In genomic region chr2:79612999-79613398, GRCh38 we compare ENCODE assay signal across 21 cellular contexts.
DNase-seq lines count a peak whose midpoint lies in the region; ATAC-seq and TF ChIP-seq lines count a peak whose summit lies in the region.
"Had no signal": no experiment of that assay in that cellular context is flagged by ENCODE, and none has a peak within 500 bp of the region (broad histone marks: within the 10 kb centered on the region; RNA-seq: fewer than 3 reads in every experiment).

No MANE protein-coding gene starts in this region.

- H3K27me3 Mint-ChIP-seq in GM23338 (ENCODE audit: insufficient read depth, low read depth, poor library complexity), result no peaks in the 10 kb centered on the region
- H3K27me3 Mint-ChIP-seq: CD8-positive, alpha-beta memory T cell; T-cell had no signal

- peak overlapping the region; percentile 78 for H3K27ac Mint-ChIP-seq in GM23338
- H3K27ac Mint-ChIP-seq: CD8-positive, alpha-beta memory T cell; T-cell had no signal

- no peaks in the 10 kb centered on the region for H3F3A ChIP-seq in GM23338 (replicated peaks; ENCODE audit: low read depth)

- H4K20me1 ChIP-seq in GM23338 (replicated peaks; ENCODE audit: insufficient read depth), result no peaks in the 10 kb centered on the region
- H4K20me1 ChIP-seq: BLaER1 treated with 17β-estradiol and CSF1 and Interleukin-3, amounts not matched to agents 10 nM and 100 nM had no signal

- H3K4me1 ChIP-seq in GM23338 (ENCODE audit: insufficient read depth), result no peaks in the 10 kb centered on the region; the same call in 1 of the 2 replicates
- H3K4me1 ChIP-seq in endocrine pancreas (ENCODE audit: control insufficient read depth, insufficient read depth, low read length), result peaks cover 12% of the 10 kb centered on the region
- H3K4me1 ChIP-seq: BLaER1 treated with 17β-estradiol and CSF1 and Interleukin-3, amounts not matched to agents 10 nM and 100 nM had no signal

- H3K27ac ChIP-seq in GM23338 (ENCODE audit: low read depth), result no peak overlapping the region
- H3K27ac ChIP-seq: BLaER1 treated with 17β-estradiol and CSF1 and Interleukin-3, amounts not matched to agents 10 nM and 100 nM; GM23248 had no signal

- ATAC-seq in GM23338 (no peak), left lobe of liver (no peak)
- ATAC-seq: T-cell had no signal

- TF ChIP-seq CTCF in GM23338 (conservative IDR thresholded peaks at IDR 0.05; ENCODE audit: low read depth in 2 of 2) (no peak), GM20000 (IDR thresholded peaks at IDR 0.05; ENCODE audit: extremely low read depth, missing control alignments) (no peak)

- H3K4me1 Mint-ChIP-seq in GM23338, result peaks cover 11% of the 10 kb centered on the region; the same call in 2 of the 3 replicates
- H3K4me1 Mint-ChIP-seq: CD8-positive, alpha-beta memory T cell; T-cell had no signal

- H3K4me3 ChIP-seq in GM23338 (no peak overlapping the region), endocrine pancreas (ENCODE audit: control insufficient read depth, insufficient read depth, low read length) (peak overlapping the region; percentile 36)
- H3K4me3 ChIP-seq: BLaER1 treated with 17β-estradiol and CSF1 and Interleukin-3, amounts not matched to agents 10 nM and 100 nM; GM23248; MG63 had no signal

- H3K9me3 ChIP-seq in endocrine pancreas (ENCODE audit: control insufficient read depth, low read length), result no peaks in the 10 kb centered on the region
- H3K9me3 ChIP-seq: BLaER1 treated with 17β-estradiol and CSF1 and Interleukin-3, amounts not matched to agents 10 nM and 100 nM; MG63; SK-N-SH had no signal

- H3K79me2 ChIP-seq in GM23338 (replicated peaks; ENCODE audit: insufficient read depth), result no peaks in the 10 kb centered on the region

- H3K9me3 Mint-ChIP-seq in GM23338, result no peaks in the 10 kb centered on the region

- H3K9ac ChIP-seq in endocrine pancreas (ENCODE audit: control insufficient read depth, insufficient read depth, low read length), result no peak overlapping the region
- H3K9ac ChIP-seq: BLaER1 treated with 17β-estradiol and CSF1 and Interleukin-3, amounts not matched to agents 10 nM and 100 nM; GM23248; SK-N-SH had no signal

- peak; percentile 9 for DNase-seq in NCI-H510A treated with DMSO at 0.1 percent for 48 hours (lab: John Stamatoyannopoulos, UW)
- DNase-seq in NCI-H510A (lab: John Stamatoyannopoulos, UW), result no peak
- no peak for DNase-seq in GM23338 (ENCODE audit: low spot score)
- DNase-seq in NCI-H69 (lab: John Stamatoyannopoulos, UW), result peak; percentile 49
- no peak for DNase-seq in left lobe of liver (ENCODE audit: low spot score)
- no peak for DNase-seq in DMS 273 (lab: John Stamatoyannopoulos, UW; ENCODE audit: unreplicated experiment)
- no peak for DNase-seq in GM20000 (ENCODE audit: low spot score)
- DNase-seq: CD8-positive, alpha-beta memory T cell; GF-D8; GM23248; MG63; NCI-H1092; NCI-H1436 treated with DMSO at 0.1 percent for 48 hours; NCI-H2029 treated with DMSO at 0.1 percent for 48 hours; NCI-H524; NK-92 treated with Interleukin-12 subunit alpha and Interleukin-12 subunit beta, amount 100 ng/mL, for 24 hours; SHP77 treated with DMSO at 0.1 percent for 48 hours; SK-N-SH; T-cell had no signal

- no peak overlapping the region for H3K4me2 ChIP-seq in GM23338
- H3K4me2 ChIP-seq: BLaER1 treated with 17β-estradiol and CSF1 and Interleukin-3, amounts not matched to agents 10 nM and 100 nM; SK-N-SH had no signal

- no peak overlapping the region for H3K4me3 Mint-ChIP-seq in GM23338
- H3K4me3 Mint-ChIP-seq: CD8-positive, alpha-beta memory T cell; T-cell had no signal

- no peaks in the 10 kb centered on the region for H3K9me2 ChIP-seq in GM23338 (ENCODE audit: insufficient read depth)
- H3K9me2 ChIP-seq: SK-N-SH had no signal

- H3K27me3 ChIP-seq in GM23338 (ENCODE audit: insufficient read depth), result no peaks in the 10 kb centered on the region
- no peaks in the 10 kb centered on the region for H3K27me3 ChIP-seq in endocrine pancreas (ENCODE audit: control insufficient read depth, insufficient read depth, low read length)
- H3K27me3 ChIP-seq: BLaER1 treated with 17β-estradiol and CSF1 and Interleukin-3, amounts not matched to agents 10 nM and 100 nM had no signal

- no peaks in the 10 kb centered on the region for H3K36me3 Mint-ChIP-seq in GM23338 (ENCODE audit: low read depth)
- H3K36me3 Mint-ChIP-seq: CD8-positive, alpha-beta memory T cell; T-cell had no signal

- no peak overlapping the region for H2AFZ ChIP-seq in GM23338
- H2AFZ ChIP-seq: GM23248 had no signal

- H3K36me3 ChIP-seq in GM23338 (ENCODE audit: insufficient read depth) (no peaks in the 10 kb centered on the region), endocrine pancreas (ENCODE audit: control insufficient read depth, insufficient read depth, low read length) (no peaks in the 10 kb centered on the region)
- H3K36me3 ChIP-seq: BLaER1 treated with 17β-estradiol and CSF1 and Interleukin-3, amounts not matched to agents 10 nM and 100 nM; MG63 had no signal

TF ChIP-seq in GM23338, 12 proteins besides CTCF, POLR2A, EP300 and RAD21 (continues in another document):
- TF ChIP-seq EZH2phosphoT487 (IDR thresholded peaks at IDR 0.05; ENCODE audit: unreplicated experiment) (no peak), ZNF331 (CRISPR knock-in tag; IDR thresholded peaks at IDR 0.05; ENCODE audit: low read depth) (no peak), ZNF114 (CRISPR knock-in tag; IDR thresholded peaks at IDR 0.05) (no peak), CREB1 (CRISPR knock-in tag; IDR thresholded peaks at IDR 0.05; ENCODE audit: low read depth) (no peak), ZNF462 (CRISPR knock-in tag; IDR thresholded peaks at IDR 0.05) (no peak)
- TF ChIP-seq, protein P1, sequence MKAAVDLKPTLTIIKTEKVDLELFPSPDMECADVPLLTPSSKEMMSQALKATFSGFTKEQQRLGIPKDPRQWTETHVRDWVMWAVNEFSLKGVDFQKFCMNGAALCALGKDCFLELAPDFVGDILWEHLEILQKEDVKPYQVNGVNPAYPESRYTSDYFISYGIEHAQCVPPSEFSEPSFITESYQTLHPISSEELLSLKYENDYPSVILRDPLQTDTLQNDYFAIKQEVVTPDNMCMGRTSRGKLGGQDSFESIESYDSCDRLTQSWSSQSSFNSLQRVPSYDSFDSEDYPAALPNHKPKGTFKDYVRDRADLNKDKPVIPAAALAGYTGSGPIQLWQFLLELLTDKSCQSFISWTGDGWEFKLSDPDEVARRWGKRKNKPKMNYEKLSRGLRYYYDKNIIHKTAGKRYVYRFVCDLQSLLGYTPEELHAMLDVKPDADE (IDR thresholded peaks at IDR 0.05), result no peak

Comparison
In these comparisons a context has a peak if more than half of its experiments do, and no peak if none do; other contexts are left out.
1. DNase-seq: peak in NCI-H510A treated with DMSO at 0.1 percent for 48 hours (single experiment) and NCI-H69 (single experiment); none in NCI-H510A (single experiment), GM23338 (single experiment), left lobe of liver (single experiment), DMS 273 (single experiment) and GM20000 (single experiment).